Comparison of ENCODE assay signal across 10 cellular contexts in genomic region chr15:40937762-40938529, GRCh38. TPM values are rescaled to one million over a fixed set of nuclear protein-coding genes. Genes with fewer than 3 reads are reported as not detected.
DNase-seq lines count a peak whose midpoint lies in the region; ATAC-seq and TF ChIP-seq lines count a peak whose summit lies in the region.
"Had no signal": no experiment of that assay in that cellular context is flagged by ENCODE, and none has a peak within 500 bp of the region (broad histone marks: within the 10 kb centered on the region; RNA-seq: fewer than 3 reads in every experiment).

No MANE protein-coding gene starts in this region.

- intact Hi-C loops in left cardiac atrium (cut with DNase I) = no loop called here

- no peak overlapping the region for H3K4me2 ChIP-seq in SK-N-SH

- TF ChIP-seq CTCF in 22Rv1 (IDR thresholded peaks at IDR 0.05) = peak; percentile 80
- peak; percentile 30 for TF ChIP-seq CTCF in GM06990 (IDR thresholded peaks at IDR 0.05; ENCODE audit: insufficient read depth, low read length, poor library complexity, severe bottlenecking)
- TF ChIP-seq CTCF in SK-N-SH (IDR thresholded peaks at IDR 0.05) = peak; percentile 57

- H3K36me3 Mint-ChIP-seq in T-helper 2 cell treated with Interferon-gamma antibody and Interleukin-4, amounts not matched to agents 5 μg/mL and 100 μg/mL, for 36 hours (ENCODE audit: low read depth) = no peaks in the 10 kb centered on the region

- H3K27ac ChIP-seq in 22Rv1 (no peak overlapping the region), SK-N-SH (ENCODE audit: low read depth in 2 of 2, low read length in 1 of 2) (no peak overlapping the region)

- 87% methylated on average over 15 of the region's 19 CpGs for WGBS in SK-N-SH (ENCODE audit: low lambda C conversion rate)

- peaks cover 16% of the 10 kb centered on the region for H3F3A ChIP-seq in SK-N-SH (replicated peaks; ENCODE audit: insufficient read depth)

- H3K9me3 ChIP-seq in SK-N-SH = no peaks in the 10 kb centered on the region

- ATAC-seq in left cardiac atrium (peak; percentile 49 to 53), GM21528 (IDR thresholded peaks at IDR 0.05; ENCODE audit: low FRiP score, unreplicated experiment) (no peak)
- ATAC-seq: K562 had no signal

- peaks cover 5% of the 10 kb centered on the region for H3K27me3 Mint-ChIP-seq in T-helper 2 cell treated with Interferon-gamma antibody and Interleukin-4, amounts not matched to agents 5 μg/mL and 100 μg/mL, for 36 hours (ENCODE audit: low read depth)

- no peak overlapping the region for H3K9ac ChIP-seq in SK-N-SH

- DNase-seq in GM06990 (ENCODE audit: extremely low read depth, insufficient read length) (no peak), SK-N-SH (peak; percentile 75), left cardiac atrium (no peak), SK-N-DZ (ENCODE audit: low spot score) (no peak)
- no peak for DNase-seq in NK-92 treated with Interleukin-12 subunit alpha and Interleukin-12 subunit beta, amount 100 ng/mL, for 24 hours (lab: John Stamatoyannopoulos, UW)
- DNase-seq in T-helper 2 cell treated with Interferon-gamma antibody and Interleukin-4, amounts not matched to agents 5 μg/mL and 100 μg/mL, for 36 hours (ENCODE audit: low spot score) = no peak
- DNase-seq: activated effector memory CD4-positive, alpha-beta T cell treated with Interleukin-2 at 50 U/mL for 16 hours had no signal

- POLR2A ChIA-PET in SK-N-SH (lab: Yijun Ruan, JAX) = no interaction called here

- H4K20me1 ChIP-seq in SK-N-SH (ENCODE audit: insufficient read depth) = no peaks in the 10 kb centered on the region

- no peaks in the 10 kb centered on the region for H3K27me3 ChIP-seq in GM06990 (replicated peaks; ENCODE audit: control insufficient read depth, insufficient read depth, low read length)
- H3K27me3 ChIP-seq in SK-N-SH (ENCODE audit: insufficient read depth) = no peaks in the 10 kb centered on the region

- no peaks in the 10 kb centered on the region for H3K9me3 Mint-ChIP-seq in T-helper 2 cell treated with Interferon-gamma antibody and Interleukin-4, amounts not matched to agents 5 μg/mL and 100 μg/mL, for 36 hours

- no peaks in the 10 kb centered on the region for H3K9me2 ChIP-seq in SK-N-SH

- CTCF ChIA-PET in SK-N-SH (lab: Yijun Ruan, JAX) = interaction anchor here (0.8 to 33.6 kb wide), 8 partner anchors 9 to 324 kb away, joined by 3 to 675 read pairs (median 4); partner anchors contain the start of genes DLL4 and VPS18

- H3K4me1 ChIP-seq in SK-N-SH (ENCODE audit: control insufficient read depth in 1 of 2, insufficient read depth in 2 of 2, low read depth in 1 of 2, low read length in 1 of 2) = peaks cover 7 to 26% of the 10 kb centered on the region in 2 experiments; a peak in 2 of 4 replicates

- TF ChIP-seq RAD21 in SK-N-SH (IDR thresholded peaks at IDR 0.05; ENCODE audit: low read length) = peak; percentile 63

- no peak overlapping the region for H3K4me3 ChIP-seq in GM06990 (replicated peaks; ENCODE audit: low read depth, low read length)
- no peak overlapping the region for H3K4me3 ChIP-seq in SK-N-SH (ENCODE audit: low read depth in 2 of 2, low read length in 1 of 2)
- H3K4me3 ChIP-seq: K562 had no signal

- H2AFZ ChIP-seq in SK-N-SH (ENCODE audit: low read depth) = no peak overlapping the region

- no peak for TF ChIP-seq EP300 in SK-N-SH (IDR thresholded peaks at IDR 0.05; ENCODE audit: borderline replicate concordance in 1 of 2, low read depth in 1 of 2, low read length in 1 of 2)

- H3K4me3 Mint-ChIP-seq in T-helper 2 cell treated with Interferon-gamma antibody and Interleukin-4, amounts not matched to agents 5 μg/mL and 100 μg/mL, for 36 hours = no peak overlapping the region

- no peak overlapping the region for H3K27ac Mint-ChIP-seq in T-helper 2 cell treated with Interferon-gamma antibody and Interleukin-4, amounts not matched to agents 5 μg/mL and 100 μg/mL, for 36 hours

- H3K36me3 ChIP-seq in GM06990 (ENCODE audit: control insufficient read depth, insufficient read depth, low read length) = no peaks in the 10 kb centered on the region
- no peaks in the 10 kb centered on the region for H3K36me3 ChIP-seq in SK-N-SH (replicated peaks in 1 of 2; ENCODE audit: control insufficient read depth in 1 of 2, insufficient read depth in 2 of 2, low read length in 1 of 2)

- H3K4me1 Mint-ChIP-seq in T-helper 2 cell treated with Interferon-gamma antibody and Interleukin-4, amounts not matched to agents 5 μg/mL and 100 μg/mL, for 36 hours (ENCODE audit: low read depth) = peaks cover 17% of the 10 kb centered on the region

- H3K79me2 ChIP-seq in SK-N-SH (ENCODE audit: insufficient read depth) = no peaks in the 10 kb centered on the region

TF ChIP-seq in SK-N-SH, 30 proteins besides CTCF, POLR2A, EP300 and RAD21:
- TF ChIP-seq FOXM1 (IDR thresholded peaks at IDR 0.05; ENCODE audit: low read depth) (no peak), YY1 (IDR thresholded peaks at IDR 0.05; ENCODE audit: low read depth) (no peak), TCF12 (IDR thresholded peaks at IDR 0.05) (no peak), SMC3 (IDR thresholded peaks at IDR 0.05; ENCODE audit: low read depth, low read length) (peak; percentile 44; the same call in 1 of the 2 replicates), TAF1 (IDR thresholded peaks at IDR 0.05; ENCODE audit: borderline replicate concordance, low read depth, low read length) (no peak), RFX5 (IDR thresholded peaks at IDR 0.05; ENCODE audit: low read length) (no peak)
TF ChIP-seq in SK-N-SH: peak in this region for 1.

RNA-seq across cellular contexts. Expression of gene DLL4, which starts 8.8 kb away (rescaled TPM):
- polyA plus RNA-seq in SK-N-SH (2012; rRNA removed) = 0.03 TPM in 2 replicates
- polyA plus RNA-seq in SK-N-SH (2012; cell fraction: cytosol; rRNA removed) = 0.01 and 0.03 TPM in 2 replicates
- 0.13 and 0.14 TPM in 2 replicates for polyA plus RNA-seq in SK-N-SH (2012; cell fraction: nucleus; rRNA removed)
- total RNA-seq in left cardiac atrium = 1 to 10 TPM; 8.5 to 9.2 TPM
- 1.4 and 1.5 TPM in 2 replicates for polyA plus RNA-seq in SK-N-DZ (2014; cell fraction: cytosol; rRNA removed)
- 0.93 and 1.6 TPM in 2 replicates for polyA plus RNA-seq in SK-N-DZ (2014; cell fraction: nucleus; rRNA removed)

RNA-seq across cellular contexts. Expression of gene CHAC1, which starts 15.3 kb away (rescaled TPM):
- polyA plus RNA-seq in SK-N-SH (2012; rRNA removed) = 9.3 and 12.3 TPM in 2 replicates
- polyA plus RNA-seq in SK-N-SH (2012; cell fraction: cytosol; rRNA removed) = 4.5 and 6.0 TPM in 2 replicates
- polyA plus RNA-seq in SK-N-SH (2012; cell fraction: nucleus; rRNA removed) = 8.1 and 10.9 TPM in 2 replicates
- 1 to 10 TPM; 2.6 to 3.3 TPM for total RNA-seq in left cardiac atrium
- polyA plus RNA-seq in SK-N-DZ (2014; cell fraction: cytosol; rRNA removed) = 8.0 and 8.1 TPM in 2 replicates
- polyA plus RNA-seq in SK-N-DZ (2014; cell fraction: nucleus; rRNA removed) = 6.2 and 7.3 TPM in 2 replicates

RNA-seq across cellular contexts. Expression of gene VPS18, which starts 43.7 kb away (rescaled TPM):
- 13.5 and 14.1 TPM in 2 replicates for polyA plus RNA-seq in SK-N-SH (2012; rRNA removed)
- 4.9 and 8.1 TPM in 2 replicates for polyA plus RNA-seq in SK-N-SH (2012; cell fraction: cytosol; rRNA removed)
- 20.3 TPM in 2 replicates for polyA plus RNA-seq in SK-N-SH (2012; cell fraction: nucleus; rRNA removed)
- 10 to 100 TPM; 17.1 to 23.7 TPM for total RNA-seq in left cardiac atrium
- polyA plus RNA-seq in SK-N-DZ (2014; cell fraction: cytosol; rRNA removed) = 15.3 and 18.0 TPM in 2 replicates
- 7.2 and 8.3 TPM in 2 replicates for polyA plus RNA-seq in SK-N-DZ (2014; cell fraction: nucleus; rRNA removed)

Comparison
In these comparisons a context has a peak if more than half of its experiments do, and no peak if none do; other contexts are left out.
1. CTCF ChIP-seq: peak in every context shown above with its lines; median percentile 80 in 22Rv1; 57 in SK-N-SH; 30 in GM06990.